Comparison of ENCODE assay signal across 1 cellular context in genomic region chr11:102306817-102307814, GRCh38.
A peak's percentile ranks its signal among the peaks of the same experiment; 100 is the strongest.
TF ChIP-seq lines count a peak whose summit lies in the region.

No MANE protein-coding gene starts in this region.

TF ChIP-seq in HepG2, 621 proteins besides CTCF, POLR2A, EP300 and RAD21:
- no peak for TF ChIP-seq CREB1 (IDR thresholded peaks at IDR 0.05)
- TF ChIP-seq CREB1 (CRISPR knock-in tag; IDR thresholded peaks at IDR 0.05) = no peak
- peak in 1 of 2 experiments; percentile 43; a peak in 1 of 4 replicates for TF ChIP-seq REST (IDR thresholded peaks at IDR 0.05; ENCODE audit: borderline replicate concordance in 1 of 2, low read depth in 1 of 2, low read length in 2 of 2)
